ENCODE assay signal across 7 cellular contexts in genomic region chr1:5578690-5579089, GRCh38.
"Had no signal": no experiment of that assay in that cellular context is flagged by ENCODE, and none has a peak within 500 bp of the region (broad histone marks: within the 10 kb centered on the region; RNA-seq: fewer than 3 reads in every experiment).

No MANE protein-coding gene starts in this region.

- H3K4me1 Mint-ChIP-seq: GM23338, IgD-negative memory B cell had no signal

- H3K27ac Mint-ChIP-seq: IgD-negative memory B cell had no signal

- H3K27ac ChIP-seq: HL-60 had no signal

- DNase-seq: H9, HCEC 1CT had no signal

- ATAC-seq: GM23338, HepG2, K562 had no signal

- H3K36me3 Mint-ChIP-seq: IgD-negative memory B cell had no signal

- H3K4me3 ChIP-seq: GM23338, K562 had no signal

- H3K9me3 Mint-ChIP-seq: GM23338, H9 had no signal

- H3K4me3 Mint-ChIP-seq: GM23338, H9, IgD-negative memory B cell had no signal
